ENCODE assay signal across 23 cellular contexts in genomic region chr2:119306196-119306590, GRCh38.
A peak's percentile ranks its signal among the peaks of the same experiment; 100 is the strongest.
DNase-seq lines count a peak whose midpoint lies in the region; ATAC-seq and TF ChIP-seq lines count a peak whose summit lies in the region.
"Had no signal": no experiment of that assay in that cellular context is flagged by ENCODE, and none has a peak within 500 bp of the region (broad histone marks: within the 10 kb centered on the region; RNA-seq: fewer than 3 reads in every experiment).

No MANE protein-coding gene starts in this region.

- peak; percentile 28 for ATAC-seq in body of pancreas
- ATAC-seq in GM19455 (IDR thresholded peaks at IDR 0.05; ENCODE audit: unreplicated experiment) = no peak
- ATAC-seq in HG02884 (IDR thresholded peaks at IDR 0.05; ENCODE audit: unreplicated experiment) = no peak
- ATAC-seq: naive thymus-derived CD4-positive, alpha-beta T cell; stimulated activated naive CD8-positive, alpha-beta T cell treated with anti-CD3 and anti-CD28 coated beads, Interleukin-15, amount 100 ng/mL, for 72 hours had no signal

- TF ChIP-seq POLR2A in body of pancreas (IDR thresholded peaks at IDR 0.05) = no peak
- TF ChIP-seq POLR2A in sigmoid colon (IDR thresholded peaks at IDR 0.05) = no peak

- DNase-seq in AG10803 (ENCODE audit: low read depth) = no peak
- no peak for DNase-seq in body of pancreas
- DNase-seq in sigmoid colon = no peak
- DNase-seq in NCI-H1417 treated with DMSO at 0.1 percent for 48 hours (lab: John Stamatoyannopoulos, UW) = no peak
- DNase-seq in NCI-H345 (lab: John Stamatoyannopoulos, UW) = no peak
- DNase-seq: activated CD4-positive, alpha-beta T cell treated with anti-CD3 and anti-CD28 coated beads for 48 hours; activated naive CD8-positive, alpha-beta T cell treated with anti-CD3 and anti-CD28 coated beads, Interleukin-2, amount 10 ng/mL, durations not matched to agents 7 days and 5 days; Caco-2; EL; endodermal cell; mesenchymal stem cell; naive thymus-derived CD4-positive, alpha-beta T cell; NCI-H1694; NCI-H748 treated with DMSO at 0.1 percent for 48 hours; SIG-M5; spleen; stimulated activated CD4-positive, alpha-beta T cell treated with anti-CD3 and anti-CD28 coated beads, Interleukin-4, amount 100 ng/mL, for 24 hours; stimulated activated naive CD8-positive, alpha-beta T cell treated with anti-CD3 and anti-CD28 coated beads, Interleukin-15, amount 100 ng/mL, for 72 hours; upper lobe of left lung had no signal

- TF ChIP-seq EP300 in sigmoid colon (IDR thresholded peaks at IDR 0.05) = no peak

- no peaks in the 10 kb centered on the region for H3K9me3 ChIP-seq in body of pancreas
- H3K9me3 ChIP-seq in sigmoid colon = no peaks in the 10 kb centered on the region
- H3K9me3 ChIP-seq: Caco-2, colonic mucosa, spleen, upper lobe of left lung had no signal

- WGBS in body of pancreas, 2 donors = 26 to 45% methylated on average over 10 of the region's 10 CpGs
- WGBS in sigmoid colon, 2 donors = 60 to 74% methylated on average over 10 of the region's 10 CpGs

- H3K27me3 ChIP-seq in body of pancreas (no peaks in the 10 kb centered on the region), layer of hippocampus (ENCODE audit: control insufficient read depth, insufficient read depth, low read length) (no peaks in the 10 kb centered on the region), sigmoid colon (no peaks in the 10 kb centered on the region)
- H3K27me3 ChIP-seq: colonic mucosa, spleen, upper lobe of left lung had no signal

- peaks cover 26% of the 10 kb centered on the region for H3K4me1 ChIP-seq in body of pancreas
- H3K4me1 ChIP-seq in sigmoid colon = peaks cover 0 to 20% (median 0%) of the 10 kb centered on the region in 4 donors
- H3K4me1 ChIP-seq: Caco-2, colonic mucosa, spleen, upper lobe of left lung had no signal

- intact Hi-C loops in body of pancreas (cut with DNase I) (no loop called here), sigmoid colon (cut with DNase I) (no loop called here)

- H3K27ac ChIP-seq in body of pancreas = peak overlapping the region in 3 of 4 donors; percentile 40 to 69 (median 60)
- H3K27ac ChIP-seq in layer of hippocampus (ENCODE audit: low read depth, low read length) = peak overlapping the region; percentile 43
- peak overlapping the region in 3 of 4 donors; percentile 17 to 50 (median 44) for H3K27ac ChIP-seq in sigmoid colon
- H3K27ac ChIP-seq: colonic mucosa, spleen, upper lobe of left lung had no signal

- H3K36me3 ChIP-seq in body of pancreas (replicated peaks in 1 of 2; ENCODE audit: insufficient read depth in 1 of 2, low read depth in 2 of 2) (no peaks in the 10 kb centered on the region), sigmoid colon (no peaks in the 10 kb centered on the region)
- H3K36me3 ChIP-seq: colonic mucosa had no signal

- H3K4me3 ChIP-seq in AG10803 (ENCODE audit: low read length) (peak overlapping the region; percentile 26), body of pancreas (no peak overlapping the region), sigmoid colon (peak overlapping the region in 3 of 4 donors; percentile 11 to 18 (median 13))
- H3K4me3 ChIP-seq: colonic mucosa, spleen, upper lobe of left lung had no signal

- TF ChIP-seq CTCF in AG10803 (conservative IDR thresholded peaks at IDR 0.05; ENCODE audit: low read length) (no peak), body of pancreas (IDR thresholded peaks at IDR 0.05) (no peak), sigmoid colon (IDR thresholded peaks at IDR 0.05) (no peak)

Comparison
In these comparisons a context has a peak if more than half of its experiments do, and no peak if none do; other contexts are left out.
1. H3K4me3 ChIP-seq: peak in AG10803 (single experiment) and sigmoid colon (3 of 4); none in body of pancreas (0 of 2).
2. Peak in every context shown above with its lines, with median percentiles within 50 percentile points of each other: H3K27ac ChIP-seq.